In genomic region chr19:55115446-55116065, GRCh38 we compare ENCODE assay signal across 10 cellular contexts. TPM values are rescaled to one million over a fixed set of nuclear protein-coding genes. Genes with fewer than 3 reads are reported as not detected.
DNase-seq lines count a peak whose midpoint lies in the region; ATAC-seq, FAIRE-seq and TF ChIP-seq lines count a peak whose summit lies in the region.
"Had no signal": no experiment of that assay in that cellular context is flagged by ENCODE, and none has a peak within 500 bp of the region (broad histone marks: within the 10 kb centered on the region; RNA-seq: fewer than 3 reads in every experiment).

No MANE protein-coding gene starts in this region.

- H3K36me3 Mint-ChIP-seq in activated naive CD4-positive, alpha-beta T cell treated with anti-CD3 and anti-CD28 coated beads, Interleukin-2, amount 50 U/mL, for 72 hours = peaks cover 25% of the 10 kb centered on the region in 2 donors

- H3K36me3 ChIP-seq in suprapubic skin = peaks cover 12% of the 10 kb centered on the region

- 48% methylated on average over 13 of the region's 13 CpGs for WGBS in suprapubic skin

- H3K9me3 ChIP-seq in iPS-18c (ENCODE audit: control insufficient read depth, insufficient read depth, low read length) (no peaks in the 10 kb centered on the region), suprapubic skin (no peaks in the 10 kb centered on the region)

- H3K4me3 ChIP-seq in iPS-18c (ENCODE audit: insufficient read depth, low read depth, low read length) = peak overlapping the region; percentile 86
- peak overlapping the region; percentile 69 for H3K4me3 ChIP-seq in suprapubic skin

- no peak for TF ChIP-seq CTCF in suprapubic skin (IDR thresholded peaks at IDR 0.05)

- peak; percentile 39 for DNase-seq in activated CD4-positive, CD25-positive, alpha-beta regulatory T cell treated with anti-CD3 and anti-CD28 coated beads, Interleukin-2, amount 50 U/mL, for 72 hours
- no peak for DNase-seq in activated naive CD4-positive, alpha-beta T cell treated with anti-CD3 and anti-CD28 coated beads, Interleukin-2, amount 50 U/mL, for 72 hours (ENCODE audit: low spot score in 2 of 2)
- DNase-seq in suprapubic skin (ENCODE audit: low spot score in 2 of 2) = no peak
- DNase-seq in H54 (ENCODE audit: insufficient read length, low spot score) = no peak
- DNase-seq in GDM1 (lab: John Stamatoyannopoulos, UW) = no peak
- DNase-seq in putamen (ENCODE audit: low spot score) = no peak

- no peaks in the 10 kb centered on the region for H3K27me3 ChIP-seq in suprapubic skin

- peak overlapping the region; percentile 92 for H3K27ac Mint-ChIP-seq in activated naive CD4-positive, alpha-beta T cell treated with anti-CD3 and anti-CD28 coated beads, Interleukin-2, amount 50 U/mL, for 72 hours

- no peak for TF ChIP-seq EP300 in suprapubic skin (IDR thresholded peaks at IDR 0.05)

- ATAC-seq in activated CD4-positive, CD25-positive, alpha-beta regulatory T cell treated with anti-CD3 and anti-CD28 coated beads, Interleukin-2, amount 50 U/mL, for 24 hours = no peak
- no peak for ATAC-seq in activated naive CD4-positive, alpha-beta T cell treated with anti-CD3 and anti-CD28 coated beads, Interleukin-2, amount 50 U/mL, for 72 hours

- peak overlapping the region; percentile 80 for H3K27ac ChIP-seq in suprapubic skin

- TF ChIP-seq POLR2A in suprapubic skin (IDR thresholded peaks at IDR 0.05) (no peak), H54 (IDR thresholded peaks at IDR 0.05; ENCODE audit: low read depth, low read length) (no peak)

- FAIRE-seq in H54 (lab: Jason Lieb, UNC) = no peak

- peaks cover 62% of the 10 kb centered on the region for H3K4me1 ChIP-seq in suprapubic skin

- H3K9me3 Mint-ChIP-seq in activated naive CD4-positive, alpha-beta T cell treated with anti-CD3 and anti-CD28 coated beads, Interleukin-2, amount 50 U/mL, for 72 hours = no peaks in the 10 kb centered on the region

RNA-seq across cellular contexts. Expression of gene PPP1R12C, which starts 1.9 kb away (rescaled TPM):
- total RNA-seq in activated naive CD4-positive, alpha-beta T cell treated with anti-CD3 and anti-CD28 coated beads, Interleukin-2, amount 50 U/mL, for 72 hours = 10 to 100 TPM; 52.7 to 76.5 TPM
- 100 to 1,000 TPM in 1 of 4 donors, 10 to 100 TPM in 3; 51.7 to 126 (median 78.7) TPM for total RNA-seq in suprapubic skin

RNA-seq across cellular contexts. Expression of gene TNNT1, which starts 33.5 kb away (rescaled TPM):
- total RNA-seq in activated naive CD4-positive, alpha-beta T cell treated with anti-CD3 and anti-CD28 coated beads, Interleukin-2, amount 50 U/mL, for 72 hours = 1 to 10 TPM in 1 of 2 donors, not detected in 1; 1.3 TPM
- 10 to 100 TPM; 13.6 to 46.7 (median 19.6) TPM for total RNA-seq in suprapubic skin

RNA-seq across cellular contexts. Expression of gene EPS8L1, which starts 39.9 kb away (rescaled TPM):
- total RNA-seq in activated naive CD4-positive, alpha-beta T cell treated with anti-CD3 and anti-CD28 coated beads, Interleukin-2, amount 50 U/mL, for 72 hours = 1 to 10 TPM; 1.2 to 2.6 TPM
- 100 to 1,000 TPM; 243 to 384 (median 304) TPM for total RNA-seq in suprapubic skin

RNA-seq across cellular contexts. Expression of gene TNNI3, which starts 42.0 kb away (rescaled TPM):
- total RNA-seq in activated naive CD4-positive, alpha-beta T cell treated with anti-CD3 and anti-CD28 coated beads, Interleukin-2, amount 50 U/mL, for 72 hours = not detected
- 1 to 10 TPM; 1.7 to 4.7 (median 3.2) TPM for total RNA-seq in suprapubic skin
- total RNA-seq: HT1080, subcutaneous adipose tissue had no signal

RNA-seq across cellular contexts. Expression of gene DNAAF3, which starts 50.9 kb away (rescaled TPM):
- total RNA-seq in activated naive CD4-positive, alpha-beta T cell treated with anti-CD3 and anti-CD28 coated beads, Interleukin-2, amount 50 U/mL, for 72 hours = under 1 TPM; 0.55 to 0.95 TPM
- total RNA-seq in suprapubic skin = 10 to 100 TPM in 1 of 4 donors, 1 to 10 TPM in 1, under 1 TPM in 2; 0.48 to 10.6 (median 3.1) TPM

Comparison
In these comparisons a context has a peak if more than half of its experiments do, and no peak if none do; other contexts are left out.
1. RNA of gene TNNT1, which starts 33.5 kb away (total RNA-seq): 13.6 to 46.7 TPM in suprapubic skin; 1.3 TPM in activated naive CD4-positive, alpha-beta T cell treated with anti-CD3 and anti-CD28 coated beads, Interleukin-2, amount 50 U/mL, for 72 hours; every median in the first group is over 4 times any median in the second.
2. RNA of gene EPS8L1, which starts 39.9 kb away (total RNA-seq): 243 to 384 TPM in suprapubic skin; 1.2 to 2.6 TPM in activated naive CD4-positive, alpha-beta T cell treated with anti-CD3 and anti-CD28 coated beads, Interleukin-2, amount 50 U/mL, for 72 hours; every median in the first group is over 10 times any median in the second.